ENCODE assay signal across 8 cellular contexts in the genomic region with DNA sequence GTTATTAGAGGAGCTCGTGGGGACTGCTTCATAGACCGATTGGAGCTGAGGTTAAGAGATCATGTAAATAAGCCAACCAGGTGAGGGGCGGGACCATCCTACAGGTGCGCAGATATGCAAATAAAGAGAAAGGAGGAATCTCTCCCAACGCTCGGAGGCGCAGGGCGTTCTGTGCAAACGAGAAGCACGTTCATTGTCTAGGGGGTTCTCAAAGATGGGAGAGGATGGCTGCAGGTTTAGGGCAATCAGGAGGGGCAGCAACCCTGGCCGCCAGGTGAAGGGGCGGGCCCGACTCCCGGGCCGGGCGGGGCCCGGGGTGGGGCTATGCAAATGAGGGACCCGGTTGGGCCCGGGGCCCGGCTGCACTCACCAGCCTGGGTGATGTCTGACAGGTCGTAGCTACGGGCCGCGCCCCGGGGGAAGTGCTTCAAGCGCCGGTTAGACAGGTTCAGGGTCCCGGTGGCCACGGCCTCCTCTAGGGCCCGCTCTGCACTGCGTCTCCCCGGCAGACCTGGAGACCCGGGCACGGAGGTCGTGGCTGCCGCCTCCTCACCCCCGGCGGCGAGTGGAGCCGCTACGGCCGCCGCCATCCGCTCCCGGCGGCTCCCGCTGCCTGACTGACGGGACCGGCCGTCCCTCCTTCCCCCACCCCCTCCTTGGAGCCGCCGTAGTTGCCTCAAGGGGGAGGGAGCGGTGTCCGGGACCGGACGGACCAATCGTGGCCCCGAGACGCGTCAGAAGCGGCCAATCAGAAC. TPM values are rescaled to one million over a fixed set of nuclear protein-coding genes. Genes with fewer than 3 reads are reported as not detected.
DNase-seq lines count a peak whose midpoint lies in the region; ATAC-seq and TF ChIP-seq lines count a peak whose summit lies in the region.

A gene with protein sequence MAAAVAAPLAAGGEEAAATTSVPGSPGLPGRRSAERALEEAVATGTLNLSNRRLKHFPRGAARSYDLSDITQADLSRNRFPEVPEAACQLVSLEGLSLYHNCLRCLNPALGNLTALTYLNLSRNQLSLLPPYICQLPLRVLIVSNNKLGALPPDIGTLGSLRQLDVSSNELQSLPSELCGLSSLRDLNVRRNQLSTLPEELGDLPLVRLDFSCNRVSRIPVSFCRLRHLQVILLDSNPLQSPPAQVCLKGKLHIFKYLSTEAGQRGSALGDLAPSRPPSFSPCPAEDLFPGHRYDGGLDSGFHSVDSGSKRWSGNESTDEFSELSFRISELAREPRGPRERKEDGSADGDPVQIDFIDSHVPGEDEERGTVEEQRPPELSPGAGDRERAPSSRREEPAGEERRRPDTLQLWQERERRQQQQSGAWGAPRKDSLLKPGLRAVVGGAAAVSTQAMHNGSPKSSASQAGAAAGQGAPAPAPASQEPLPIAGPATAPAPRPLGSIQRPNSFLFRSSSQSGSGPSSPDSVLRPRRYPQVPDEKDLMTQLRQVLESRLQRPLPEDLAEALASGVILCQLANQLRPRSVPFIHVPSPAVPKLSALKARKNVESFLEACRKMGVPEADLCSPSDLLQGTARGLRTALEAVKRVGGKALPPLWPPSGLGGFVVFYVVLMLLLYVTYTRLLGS (minus strand): TSS at position 619 of the 755 bp plus-strand sequence. CDS start 29 bp downstream, at position 590.

- H3K36me3 ChIP-seq in spleen: peaks cover 12 to 25% (median 19%) of the 10 kb centered on the region in 6 donors

- in situ Hi-C loops in astrocyte of the cerebellum (cut with HindIII; ENCODE audit: low sequenced_read_pairs): no loop called here

- peaks cover 0 to 11% (median 0%) of the 10 kb centered on the region in 7 donors for H3K27me3 ChIP-seq in spleen (replicated peaks in 1 of 7)

- WGBS in spleen, 5 donors: 0 to 1% (median 0%) methylated on average over 28 to 61 of the region's 61 CpGs

- H3K4me3 ChIP-seq in astrocyte of the cerebellum (ENCODE audit: low read depth, low read length): peak within 1 kb of the TSS; percentile 93
- H3K4me3 ChIP-seq in iPS-11a (ENCODE audit: low read depth, low read length): peak within 1 kb of the TSS; percentile 84
- peak within 1 kb of the TSS; percentile 67 to 98 (median 90) for H3K4me3 ChIP-seq in spleen

- no peaks in the 10 kb centered on the region for H3K9me3 ChIP-seq in spleen

- TF ChIP-seq CTCF in C4-2B (conservative IDR thresholded peaks at IDR 0.05): no peak
- no peak for TF ChIP-seq CTCF in astrocyte of the cerebellum (IDR thresholded peaks at IDR 0.05; ENCODE audit: low read depth, low read length, missing control alignments)
- peak in 2 of 11 experiments; percentile 3 to 10 for TF ChIP-seq CTCF in spleen (IDR thresholded peaks at IDR 0.05 in 8 of 11, conservative IDR thresholded peaks at IDR 0.05 in 3 of 11)

- peak; percentile 29 for ATAC-seq in GM19324 (IDR thresholded peaks at IDR 0.05; ENCODE audit: low FRiP score, unreplicated experiment)

- peak; percentile 97 to 98 (median 97) for TF ChIP-seq POLR2A in spleen (IDR thresholded peaks at IDR 0.05)

- H3K27ac ChIP-seq in C4-2B (peak within 1 kb of the TSS; percentile 97), spleen (peak within 1 kb of the TSS; percentile 91 to 100 (median 98))

- H3K4me1 ChIP-seq in spleen: peaks cover 18 to 76% (median 57%) of the 10 kb centered on the region in 6 donors

- intact Hi-C loops in spleen (cut with DNase I; ENCODE audit: low total_unique reads): no loop called here

- DNase-seq in HT1080 (ENCODE audit: low read depth) (no peak), SW480 (ENCODE audit: low spot score) (peak; percentile 78), astrocyte of the cerebellum (ENCODE audit: low read depth) (no peak), spleen (peak; percentile 94), inferior parietal cortex (ENCODE audit: extremely low spot score) (no peak)

RNA-seq across cellular contexts. Expression of the gene that starts here (rescaled TPM):
- total RNA-seq in HT1080 (2014; rRNA removed; shearing (Covaris generic)): 14.3 and 19.7 TPM in 2 replicates
- 31.7 and 32.8 TPM in 2 replicates for polyA plus RNA-seq in HT1080 (2015; cell fraction: cytosol; rRNA removed)
- 110 and 119 TPM in 2 replicates for polyA plus RNA-seq in HT1080 (2015; cell fraction: nucleus; rRNA removed)
- 100 to 1,000 TPM; 145 to 333 (median 186) TPM for total RNA-seq in spleen
- polyA plus RNA-seq in spleen: 100 to 1,000 TPM; 151 to 310 (median 269) TPM

Comparison
In these comparisons a context has a peak if more than half of its experiments do, and no peak if none do; other contexts are left out.
1. DNase-seq: peak in SW480 (single experiment) and spleen (single experiment); none in HT1080 (single experiment), astrocyte of the cerebellum (single experiment) and inferior parietal cortex (single experiment).
2. Peak in every context shown above with its lines, with median percentiles within 50 percentile points of each other: H3K4me3 ChIP-seq.